1 cellular context compared by ENCODE assay signal in the genomic region with DNA sequence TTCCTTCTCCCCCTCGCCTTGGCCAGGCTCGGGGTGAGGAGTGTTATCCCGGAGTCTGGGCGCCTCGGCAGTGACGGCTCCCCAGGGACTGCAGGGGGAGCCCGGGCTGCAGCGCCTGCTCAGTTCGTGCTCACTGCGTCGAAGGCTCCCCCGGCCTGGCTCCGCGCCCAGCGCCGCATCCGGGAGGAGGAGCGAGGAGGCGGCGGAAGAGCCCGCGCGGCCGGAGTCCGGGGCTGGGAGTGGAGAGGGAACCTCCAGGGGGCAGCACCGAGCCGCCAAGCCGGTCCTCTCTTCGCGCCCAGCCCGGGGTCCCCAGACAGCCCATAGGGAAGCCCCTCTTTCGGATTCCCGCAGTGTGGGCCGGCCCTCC.
TF ChIP-seq lines count a peak whose summit lies in the region.

No MANE protein-coding gene starts in this region.

TF ChIP-seq in HepG2, 621 proteins besides CTCF, POLR2A, EP300 and RAD21 (continued from another document and continues in another):
- TF ChIP-seq ELF4 (CRISPR knock-in tag; IDR thresholded peaks at IDR 0.05; ENCODE audit: borderline replicate concordance) (no peak; the same call in none of the 2 replicates), PHF20 (CRISPR knock-in tag; IDR thresholded peaks at IDR 0.05) (peak; percentile 33; the same call in 1 of the 2 replicates), ZNF605 (CRISPR knock-in tag; IDR thresholded peaks at IDR 0.05) (peak; percentile 92), ZFP62 (CRISPR knock-in tag; IDR thresholded peaks at IDR 0.05) (no peak), FOXA3 (CRISPR knock-in tag; IDR thresholded peaks at IDR 0.05) (peak; percentile 55; the same call in 1 of the 2 replicates), ZNF772 (CRISPR knock-in tag; IDR thresholded peaks at IDR 0.05) (peak; percentile 66), KDM4B (CRISPR knock-in tag; IDR thresholded peaks at IDR 0.05) (0 out of 2 replicates have a peak, but pooled peaks have one; percentile 18), GZF1 (CRISPR knock-in tag; IDR thresholded peaks at IDR 0.05) (peak; percentile 45; the same call in 1 of the 2 replicates), ZNF567 (CRISPR knock-in tag; IDR thresholded peaks at IDR 0.05; ENCODE audit: borderline replicate concordance) (0 out of 2 replicates have a peak, but pooled peaks have one; percentile 32)
- TF ChIP-seq, protein P1, sequence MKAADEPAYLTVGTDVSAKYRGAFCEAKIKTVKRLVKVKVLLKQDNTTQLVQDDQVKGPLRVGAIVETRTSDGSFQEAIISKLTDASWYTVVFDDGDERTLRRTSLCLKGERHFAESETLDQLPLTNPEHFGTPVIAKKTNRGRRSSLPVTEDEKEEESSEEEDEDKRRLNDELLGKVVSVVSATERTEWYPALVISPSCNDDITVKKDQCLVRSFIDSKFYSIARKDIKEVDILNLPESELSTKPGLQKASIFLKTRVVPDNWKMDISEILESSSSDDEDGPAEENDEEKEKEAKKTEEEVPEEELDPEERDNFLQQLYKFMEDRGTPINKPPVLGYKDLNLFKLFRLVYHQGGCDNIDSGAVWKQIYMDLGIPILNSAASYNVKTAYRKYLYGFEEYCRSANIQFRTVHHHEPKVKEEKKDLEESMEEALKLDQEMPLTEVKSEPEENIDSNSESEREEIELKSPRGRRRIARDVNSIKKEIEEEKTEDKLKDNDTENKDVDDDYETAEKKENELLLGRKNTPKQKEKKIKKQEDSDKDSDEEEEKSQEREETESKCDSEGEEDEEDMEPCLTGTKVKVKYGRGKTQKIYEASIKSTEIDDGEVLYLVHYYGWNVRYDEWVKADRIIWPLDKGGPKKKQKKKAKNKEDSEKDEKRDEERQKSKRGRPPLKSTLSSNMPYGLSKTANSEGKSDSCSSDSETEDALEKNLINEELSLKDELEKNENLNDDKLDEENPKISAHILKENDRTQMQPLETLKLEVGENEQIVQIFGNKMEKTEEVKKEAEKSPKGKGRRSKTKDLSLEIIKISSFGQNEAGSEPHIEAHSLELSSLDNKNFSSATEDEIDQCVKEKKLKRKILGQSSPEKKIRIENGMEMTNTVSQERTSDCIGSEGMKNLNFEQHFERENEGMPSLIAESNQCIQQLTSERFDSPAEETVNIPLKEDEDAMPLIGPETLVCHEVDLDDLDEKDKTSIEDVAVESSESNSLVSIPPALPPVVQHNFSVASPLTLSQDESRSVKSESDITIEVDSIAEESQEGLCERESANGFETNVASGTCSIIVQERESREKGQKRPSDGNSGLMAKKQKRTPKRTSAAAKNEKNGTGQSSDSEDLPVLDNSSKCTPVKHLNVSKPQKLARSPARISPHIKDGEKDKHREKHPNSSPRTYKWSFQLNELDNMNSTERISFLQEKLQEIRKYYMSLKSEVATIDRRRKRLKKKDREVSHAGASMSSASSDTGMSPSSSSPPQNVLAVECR (CRISPR knock-in tag; IDR thresholded peaks at IDR 0.05; ENCODE audit: borderline replicate concordance): peak; percentile 64; the same call in 1 of the 2 replicates
- TF ChIP-seq, protein P2, sequence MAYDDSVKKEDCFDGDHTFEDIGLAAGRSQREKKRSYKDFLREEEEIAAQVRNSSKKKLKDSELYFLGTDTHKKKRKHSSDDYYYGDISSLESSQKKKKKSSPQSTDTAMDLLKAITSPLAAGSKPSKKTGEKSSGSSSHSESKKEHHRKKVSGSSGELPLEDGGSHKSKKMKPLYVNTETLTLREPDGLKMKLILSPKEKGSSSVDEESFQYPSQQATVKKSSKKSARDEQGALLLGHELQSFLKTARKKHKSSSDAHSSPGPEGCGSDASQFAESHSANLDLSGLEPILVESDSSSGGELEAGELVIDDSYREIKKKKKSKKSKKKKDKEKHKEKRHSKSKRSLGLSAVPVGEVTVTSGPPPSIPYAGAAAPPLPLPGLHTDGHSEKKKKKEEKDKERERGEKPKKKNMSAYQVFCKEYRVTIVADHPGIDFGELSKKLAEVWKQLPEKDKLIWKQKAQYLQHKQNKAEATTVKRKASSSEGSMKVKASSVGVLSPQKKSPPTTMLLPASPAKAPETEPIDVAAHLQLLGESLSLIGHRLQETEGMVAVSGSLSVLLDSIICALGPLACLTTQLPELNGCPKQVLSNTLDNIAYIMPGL (CRISPR knock-in tag; IDR thresholded peaks at IDR 0.05; ENCODE audit: borderline replicate concordance in 1 of 2, low read depth in 1 of 2): peak; percentile 87 to 95; a peak in 3 of 4 replicates
- TF ChIP-seq, protein P3, sequence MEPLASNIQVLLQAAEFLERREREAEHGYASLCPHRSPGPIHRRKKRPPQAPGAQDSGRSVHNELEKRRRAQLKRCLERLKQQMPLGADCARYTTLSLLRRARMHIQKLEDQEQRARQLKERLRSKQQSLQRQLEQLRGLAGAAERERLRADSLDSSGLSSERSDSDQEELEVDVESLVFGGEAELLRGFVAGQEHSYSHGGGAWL (CRISPR knock-in tag; IDR thresholded peaks at IDR 0.05): peak; percentile 67
- TF ChIP-seq, protein P4, sequence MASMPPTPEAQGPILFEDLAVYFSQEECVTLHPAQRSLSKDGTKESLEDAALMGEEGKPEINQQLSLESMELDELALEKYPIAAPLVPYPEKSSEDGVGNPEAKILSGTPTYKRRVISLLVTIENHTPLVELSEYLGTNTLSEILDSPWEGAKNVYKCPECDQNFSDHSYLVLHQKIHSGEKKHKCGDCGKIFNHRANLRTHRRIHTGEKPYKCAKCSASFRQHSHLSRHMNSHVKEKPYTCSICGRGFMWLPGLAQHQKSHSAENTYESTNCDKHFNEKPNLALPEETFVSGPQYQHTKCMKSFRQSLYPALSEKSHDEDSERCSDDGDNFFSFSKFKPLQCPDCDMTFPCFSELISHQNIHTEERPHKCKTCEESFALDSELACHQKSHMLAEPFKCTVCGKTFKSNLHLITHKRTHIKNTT (CRISPR knock-in tag; IDR thresholded peaks at IDR 0.05): no peak
- TF ChIP-seq, protein P5, sequence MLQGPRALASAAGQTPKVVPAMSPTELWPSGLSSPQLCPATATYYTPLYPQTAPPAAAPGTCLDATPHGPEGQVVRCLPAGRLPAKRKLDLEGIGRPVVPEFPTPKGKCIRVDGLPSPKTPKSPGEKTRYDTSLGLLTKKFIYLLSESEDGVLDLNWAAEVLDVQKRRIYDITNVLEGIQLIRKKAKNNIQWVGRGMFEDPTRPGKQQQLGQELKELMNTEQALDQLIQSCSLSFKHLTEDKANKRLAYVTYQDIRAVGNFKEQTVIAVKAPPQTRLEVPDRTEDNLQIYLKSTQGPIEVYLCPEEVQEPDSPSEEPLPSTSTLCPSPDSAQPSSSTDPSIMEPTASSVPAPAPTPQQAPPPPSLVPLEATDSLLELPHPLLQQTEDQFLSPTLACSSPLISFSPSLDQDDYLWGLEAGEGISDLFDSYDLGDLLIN (CRISPR knock-in tag; IDR thresholded peaks at IDR 0.05; ENCODE audit: borderline replicate concordance): 0 out of 2 replicates have a peak, but pooled peaks have one; percentile 33
- TF ChIP-seq, protein P6, sequence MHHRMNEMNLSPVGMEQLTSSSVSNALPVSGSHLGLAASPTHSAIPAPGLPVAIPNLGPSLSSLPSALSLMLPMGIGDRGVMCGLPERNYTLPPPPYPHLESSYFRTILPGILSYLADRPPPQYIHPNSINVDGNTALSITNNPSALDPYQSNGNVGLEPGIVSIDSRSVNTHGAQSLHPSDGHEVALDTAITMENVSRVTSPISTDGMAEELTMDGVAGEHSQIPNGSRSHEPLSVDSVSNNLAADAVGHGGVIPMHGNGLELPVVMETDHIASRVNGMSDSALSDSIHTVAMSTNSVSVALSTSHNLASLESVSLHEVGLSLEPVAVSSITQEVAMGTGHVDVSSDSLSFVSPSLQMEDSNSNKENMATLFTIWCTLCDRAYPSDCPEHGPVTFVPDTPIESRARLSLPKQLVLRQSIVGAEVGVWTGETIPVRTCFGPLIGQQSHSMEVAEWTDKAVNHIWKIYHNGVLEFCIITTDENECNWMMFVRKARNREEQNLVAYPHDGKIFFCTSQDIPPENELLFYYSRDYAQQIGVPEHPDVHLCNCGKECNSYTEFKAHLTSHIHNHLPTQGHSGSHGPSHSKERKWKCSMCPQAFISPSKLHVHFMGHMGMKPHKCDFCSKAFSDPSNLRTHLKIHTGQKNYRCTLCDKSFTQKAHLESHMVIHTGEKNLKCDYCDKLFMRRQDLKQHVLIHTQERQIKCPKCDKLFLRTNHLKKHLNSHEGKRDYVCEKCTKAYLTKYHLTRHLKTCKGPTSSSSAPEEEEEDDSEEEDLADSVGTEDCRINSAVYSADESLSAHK (CRISPR knock-in tag; IDR thresholded peaks at IDR 0.05; ENCODE audit: borderline replicate concordance): no peak
- TF ChIP-seq, protein P7, sequence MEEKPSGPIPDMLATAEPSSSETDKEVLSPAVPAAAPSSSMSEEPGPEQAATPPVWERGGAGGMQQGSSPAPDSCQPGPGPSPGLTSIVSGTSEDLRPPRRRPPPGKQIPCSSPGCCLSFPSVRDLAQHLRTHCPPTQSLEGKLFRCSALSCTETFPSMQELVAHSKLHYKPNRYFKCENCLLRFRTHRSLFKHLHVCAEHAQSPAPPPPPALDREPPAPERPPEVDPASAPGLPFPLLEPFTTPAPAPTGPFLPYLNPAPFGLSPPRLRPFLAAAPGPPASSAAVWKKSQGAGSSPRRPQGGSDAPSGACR (CRISPR knock-in tag; IDR thresholded peaks at IDR 0.05): peak; percentile 60; the same call in 1 of the 2 replicates
- TF ChIP-seq, protein P8, sequence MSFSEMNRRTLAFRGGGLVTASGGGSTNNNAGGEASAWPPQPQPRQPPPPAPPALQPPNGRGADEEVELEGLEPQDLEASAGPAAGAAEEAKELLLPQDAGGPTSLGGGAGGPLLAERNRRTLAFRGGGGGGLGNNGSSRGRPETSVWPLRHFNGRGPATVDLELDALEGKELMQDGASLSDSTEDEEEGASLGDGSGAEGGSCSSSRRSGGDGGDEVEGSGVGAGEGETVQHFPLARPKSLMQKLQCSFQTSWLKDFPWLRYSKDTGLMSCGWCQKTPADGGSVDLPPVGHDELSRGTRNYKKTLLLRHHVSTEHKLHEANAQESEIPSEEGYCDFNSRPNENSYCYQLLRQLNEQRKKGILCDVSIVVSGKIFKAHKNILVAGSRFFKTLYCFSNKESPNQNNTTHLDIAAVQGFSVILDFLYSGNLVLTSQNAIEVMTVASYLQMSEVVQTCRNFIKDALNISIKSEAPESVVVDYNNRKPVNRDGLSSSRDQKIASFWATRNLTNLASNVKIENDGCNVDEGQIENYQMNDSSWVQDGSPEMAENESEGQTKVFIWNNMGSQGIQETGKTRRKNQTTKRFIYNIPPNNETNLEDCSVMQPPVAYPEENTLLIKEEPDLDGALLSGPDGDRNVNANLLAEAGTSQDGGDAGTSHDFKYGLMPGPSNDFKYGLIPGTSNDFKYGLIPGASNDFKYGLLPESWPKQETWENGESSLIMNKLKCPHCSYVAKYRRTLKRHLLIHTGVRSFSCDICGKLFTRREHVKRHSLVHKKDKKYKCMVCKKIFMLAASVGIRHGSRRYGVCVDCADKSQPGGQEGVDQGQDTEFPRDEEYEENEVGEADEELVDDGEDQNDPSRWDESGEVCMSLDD (CRISPR knock-in tag; IDR thresholded peaks at IDR 0.05; ENCODE audit: borderline replicate concordance): peak; percentile 39; the same call in 1 of the 2 replicates
- TF ChIP-seq, protein P9, sequence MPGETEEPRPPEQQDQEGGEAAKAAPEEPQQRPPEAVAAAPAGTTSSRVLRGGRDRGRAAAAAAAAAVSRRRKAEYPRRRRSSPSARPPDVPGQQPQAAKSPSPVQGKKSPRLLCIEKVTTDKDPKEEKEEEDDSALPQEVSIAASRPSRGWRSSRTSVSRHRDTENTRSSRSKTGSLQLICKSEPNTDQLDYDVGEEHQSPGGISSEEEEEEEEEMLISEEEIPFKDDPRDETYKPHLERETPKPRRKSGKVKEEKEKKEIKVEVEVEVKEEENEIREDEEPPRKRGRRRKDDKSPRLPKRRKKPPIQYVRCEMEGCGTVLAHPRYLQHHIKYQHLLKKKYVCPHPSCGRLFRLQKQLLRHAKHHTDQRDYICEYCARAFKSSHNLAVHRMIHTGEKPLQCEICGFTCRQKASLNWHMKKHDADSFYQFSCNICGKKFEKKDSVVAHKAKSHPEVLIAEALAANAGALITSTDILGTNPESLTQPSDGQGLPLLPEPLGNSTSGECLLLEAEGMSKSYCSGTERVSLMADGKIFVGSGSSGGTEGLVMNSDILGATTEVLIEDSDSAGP (CRISPR knock-in tag; IDR thresholded peaks at IDR 0.05; ENCODE audit: borderline replicate concordance): peak; percentile 93
